ENCODE assay signal across 12 cellular contexts in the genomic region with DNA sequence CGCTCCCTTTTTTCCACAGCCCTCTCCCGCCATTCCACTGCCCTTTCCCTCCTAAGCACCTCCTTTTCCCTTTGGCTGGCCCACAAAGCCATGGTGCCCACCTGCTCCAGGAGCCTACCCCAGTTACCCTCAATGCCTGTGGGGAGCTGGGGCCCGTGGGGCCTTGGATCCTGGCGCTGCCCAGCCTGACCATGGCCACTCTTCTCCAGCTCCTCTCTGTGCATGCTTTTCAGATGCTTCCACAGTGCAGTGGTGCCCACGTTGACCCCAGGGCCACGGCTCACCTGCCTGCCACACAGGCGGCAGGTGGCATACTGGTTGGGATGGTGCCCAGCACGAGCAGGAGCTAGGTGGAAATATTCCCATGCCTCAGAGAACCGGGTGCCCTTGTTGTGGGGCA. TPM values are rescaled to one million over a fixed set of nuclear protein-coding genes. Genes with fewer than 3 reads are reported as not detected.
DNase-seq lines count a peak whose midpoint lies in the region; ATAC-seq lines count a peak whose summit lies in the region.
"Had no signal": no experiment of that assay in that cellular context is flagged by ENCODE, and none has a peak within 500 bp of the region (broad histone marks: within the 10 kb centered on the region; RNA-seq: fewer than 3 reads in every experiment).

No MANE protein-coding gene starts in this region.

- peak overlapping the region; percentile 97 for H3K4me3 Mint-ChIP-seq in activated T-cell treated with anti-CD3 and anti-CD28 coated beads, Interleukin-2, amount 50 U/mL, for 4 hours
- H3K4me3 Mint-ChIP-seq in effector memory CD8-positive, alpha-beta T cell, result peak overlapping the region in 1 of 2 donors; percentile 43

- H3K27ac ChIP-seq in thymus (ENCODE audit: low read depth), result peak overlapping the region; percentile 76

- H3K27me3 Mint-ChIP-seq in activated T-cell treated with anti-CD3 and anti-CD28 coated beads, Interleukin-2, amount 50 U/mL, for 4 hours (ENCODE audit: low read depth), result no peaks in the 10 kb centered on the region
- H3K27me3 Mint-ChIP-seq in effector memory CD8-positive, alpha-beta T cell, result no peaks in the 10 kb centered on the region

- H3K36me3 Mint-ChIP-seq in activated T-cell treated with anti-CD3 and anti-CD28 coated beads, Interleukin-2, amount 50 U/mL, for 4 hours (ENCODE audit: insufficient read depth), result peaks cover 53% of the 10 kb centered on the region
- peaks cover 29% of the 10 kb centered on the region for H3K36me3 Mint-ChIP-seq in effector memory CD8-positive, alpha-beta T cell (ENCODE audit: insufficient read depth)

- peak overlapping the region; percentile 20 for H3K4me3 ChIP-seq in thymus (ENCODE audit: low read length)
- H3K4me3 ChIP-seq: K562 had no signal

- no peak for DNase-seq in activated T-cell treated with anti-CD3 and anti-CD28 coated beads, Interleukin-2, amount 50 U/mL, for 4 hours
- DNase-seq in activated T-cell treated with anti-CD3 and anti-CD28 coated beads, Interleukin-2, amount 50 U/mL, for 1 hour, result no peak
- no peak for DNase-seq in effector memory CD8-positive, alpha-beta T cell
- DNase-seq in mesenteric fat pad (ENCODE audit: low spot score) (no peak), C1 segment of cervical spinal cord (lab: John Stamatoyannopoulos, UW) (no peak), NCI-H1436 (lab: John Stamatoyannopoulos, UW) (no peak)
- DNase-seq: cerebellar nuclear complex, GOT3, NCI-H2171 treated with DMSO at 0.1 percent for 48 hours had no signal

- H3K9me3 Mint-ChIP-seq in activated T-cell treated with anti-CD3 and anti-CD28 coated beads, Interleukin-2, amount 50 U/mL, for 4 hours, result no peaks in the 10 kb centered on the region
- H3K9me3 Mint-ChIP-seq in effector memory CD8-positive, alpha-beta T cell, result no peaks in the 10 kb centered on the region

- no peaks in the 10 kb centered on the region for H3K27me3 ChIP-seq in thymus (ENCODE audit: control insufficient read depth, insufficient read depth)

- H3K36me3 ChIP-seq in thymus (ENCODE audit: control insufficient read depth, insufficient read depth), result peaks cover 17% of the 10 kb centered on the region

- no peaks in the 10 kb centered on the region for H3K4me1 ChIP-seq in thymus (ENCODE audit: control insufficient read depth, insufficient read depth, low read length)

- no peak for ATAC-seq in activated T-cell treated with anti-CD3 and anti-CD28 coated beads, Interleukin-2, amount 50 U/mL, for 4 hours
- ATAC-seq in HG03442 (IDR thresholded peaks at IDR 0.05; ENCODE audit: unreplicated experiment), result peak; percentile 2
- ATAC-seq in effector memory CD8-positive, alpha-beta T cell (replicated peaks), result no peak
- ATAC-seq: K562 had no signal

- peak overlapping the region; percentile 86 for H3K27ac Mint-ChIP-seq in effector memory CD8-positive, alpha-beta T cell

- WGBS in thymus, result 93% methylated on average over 9 of the region's 9 CpGs

- H3K9me3 ChIP-seq in thymus (ENCODE audit: control insufficient read depth), result no peaks in the 10 kb centered on the region

- H3K4me1 Mint-ChIP-seq in activated T-cell treated with anti-CD3 and anti-CD28 coated beads, Interleukin-2, amount 50 U/mL, for 4 hours (ENCODE audit: low read depth), result peaks cover 65% of the 10 kb centered on the region
- peaks cover 21 to 61% of the 10 kb centered on the region in 2 donors for H3K4me1 Mint-ChIP-seq in effector memory CD8-positive, alpha-beta T cell (ENCODE audit: low read depth in 2 of 2)

RNA-seq across cellular contexts. Expression of a gene that starts 1.5 kb away (rescaled TPM):
- total RNA-seq in activated T-cell treated with anti-CD3 and anti-CD28 coated beads, Interleukin-2, amount 50 U/mL, for 4 hours, result 100 to 1,000 TPM; 180 to 336 (median 325) TPM
- polyA plus RNA-seq in thymus, result 37.9 TPM
- not detected for total RNA-seq in mesenteric fat pad
- polyA plus RNA-seq: K562 had no signal

RNA-seq across cellular contexts. Expression of a gene that starts 51.7 kb away (rescaled TPM):
- 10 to 100 TPM; 21.4 to 28.3 (median 25.2) TPM for total RNA-seq in activated T-cell treated with anti-CD3 and anti-CD28 coated beads, Interleukin-2, amount 50 U/mL, for 4 hours
- 27.0 TPM for polyA plus RNA-seq in thymus
- total RNA-seq in mesenteric fat pad, result 6.9 TPM

Comparison
In these comparisons a context has a peak if more than half of its experiments do, and no peak if none do; other contexts are left out.
1. RNA of a gene that starts 1.5 kb away (total RNA-seq): 180 to 336 TPM in activated T-cell treated with anti-CD3 and anti-CD28 coated beads, Interleukin-2, amount 50 U/mL, for 4 hours; not detected in mesenteric fat pad (single experiment); every median in the first group is over 100 times any median in the second.